1 cellular context compared by ENCODE assay signal in the genomic region with DNA sequence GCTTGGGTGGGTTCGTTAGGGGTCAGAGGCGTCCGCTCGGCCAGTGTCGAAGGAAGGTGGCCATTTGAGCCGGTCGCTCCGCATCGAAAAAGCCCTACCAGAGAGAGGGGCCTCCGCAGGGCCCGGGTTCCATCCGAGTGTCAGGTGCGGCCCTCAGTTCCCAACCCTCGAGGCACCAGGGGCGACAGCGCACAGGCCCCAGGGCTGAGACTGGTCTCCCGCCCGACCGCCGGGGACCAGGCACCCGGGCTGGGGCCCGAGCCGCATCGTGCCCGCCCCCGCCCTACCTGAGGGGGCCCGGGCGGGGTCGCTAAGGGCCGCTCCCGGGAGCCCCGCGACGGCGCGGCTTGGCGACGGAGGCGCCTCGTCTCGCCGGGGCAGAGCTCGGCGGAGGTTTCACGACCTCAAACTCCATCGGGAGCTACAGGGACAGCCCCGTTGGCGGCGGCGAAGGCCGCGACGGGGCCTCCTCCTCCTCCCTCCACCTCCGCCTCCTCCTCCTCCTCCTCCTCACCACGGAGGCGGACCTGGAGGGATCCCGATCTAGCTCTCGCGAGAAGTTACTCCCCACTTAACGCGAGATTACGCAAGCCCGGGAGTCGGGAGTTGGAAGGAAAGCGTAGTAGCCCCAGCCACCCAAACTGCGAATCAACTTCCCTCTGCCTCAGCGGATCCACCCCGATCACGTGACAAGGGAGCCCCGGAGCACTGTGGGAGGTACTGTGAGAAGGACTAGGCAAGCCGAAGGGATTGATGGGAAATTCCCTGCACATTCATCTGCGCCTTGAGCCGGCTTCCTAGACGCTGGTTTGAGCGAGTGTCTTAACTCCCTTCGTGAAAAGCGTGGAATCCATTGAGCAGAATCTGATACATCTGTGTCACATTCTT.
TF ChIP-seq lines count a peak whose summit lies in the region.

A gene with protein sequence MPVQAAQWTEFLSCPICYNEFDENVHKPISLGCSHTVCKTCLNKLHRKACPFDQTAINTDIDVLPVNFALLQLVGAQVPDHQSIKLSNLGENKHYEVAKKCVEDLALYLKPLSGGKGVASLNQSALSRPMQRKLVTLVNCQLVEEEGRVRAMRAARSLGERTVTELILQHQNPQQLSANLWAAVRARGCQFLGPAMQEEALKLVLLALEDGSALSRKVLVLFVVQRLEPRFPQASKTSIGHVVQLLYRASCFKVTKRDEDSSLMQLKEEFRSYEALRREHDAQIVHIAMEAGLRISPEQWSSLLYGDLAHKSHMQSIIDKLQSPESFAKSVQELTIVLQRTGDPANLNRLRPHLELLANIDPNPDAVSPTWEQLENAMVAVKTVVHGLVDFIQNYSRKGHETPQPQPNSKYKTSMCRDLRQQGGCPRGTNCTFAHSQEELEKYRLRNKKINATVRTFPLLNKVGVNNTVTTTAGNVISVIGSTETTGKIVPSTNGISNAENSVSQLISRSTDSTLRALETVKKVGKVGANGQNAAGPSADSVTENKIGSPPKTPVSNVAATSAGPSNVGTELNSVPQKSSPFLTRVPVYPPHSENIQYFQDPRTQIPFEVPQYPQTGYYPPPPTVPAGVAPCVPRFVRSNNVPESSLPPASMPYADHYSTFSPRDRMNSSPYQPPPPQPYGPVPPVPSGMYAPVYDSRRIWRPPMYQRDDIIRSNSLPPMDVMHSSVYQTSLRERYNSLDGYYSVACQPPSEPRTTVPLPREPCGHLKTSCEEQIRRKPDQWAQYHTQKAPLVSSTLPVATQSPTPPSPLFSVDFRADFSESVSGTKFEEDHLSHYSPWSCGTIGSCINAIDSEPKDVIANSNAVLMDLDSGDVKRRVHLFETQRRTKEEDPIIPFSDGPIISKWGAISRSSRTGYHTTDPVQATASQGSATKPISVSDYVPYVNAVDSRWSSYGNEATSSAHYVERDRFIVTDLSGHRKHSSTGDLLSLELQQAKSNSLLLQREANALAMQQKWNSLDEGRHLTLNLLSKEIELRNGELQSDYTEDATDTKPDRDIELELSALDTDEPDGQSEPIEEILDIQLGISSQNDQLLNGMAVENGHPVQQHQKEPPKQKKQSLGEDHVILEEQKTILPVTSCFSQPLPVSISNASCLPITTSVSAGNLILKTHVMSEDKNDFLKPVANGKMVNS (minus strand): TSS at position 537 of the 888 bp plus-strand sequence. CDS start 7,850 bp downstream, outside the sequence.

TF ChIP-seq in HepG2, 621 proteins besides CTCF, POLR2A, EP300 and RAD21 (continued from another document and continues in another):
- TF ChIP-seq NR2C2 (CRISPR knock-in tag; IDR thresholded peaks at IDR 0.05; ENCODE audit: borderline replicate concordance), result peak; percentile 82; the same call in 1 of the 2 replicates
- no peak for TF ChIP-seq MAFK (conservative IDR thresholded peaks at IDR 0.05 in 1 of 2, IDR thresholded peaks at IDR 0.05 in 1 of 2; ENCODE audit: low read length in 2 of 2)
- no peak for TF ChIP-seq SNAPC2 (CRISPR knock-in tag; IDR thresholded peaks at IDR 0.05)
- TF ChIP-seq, protein P1, sequence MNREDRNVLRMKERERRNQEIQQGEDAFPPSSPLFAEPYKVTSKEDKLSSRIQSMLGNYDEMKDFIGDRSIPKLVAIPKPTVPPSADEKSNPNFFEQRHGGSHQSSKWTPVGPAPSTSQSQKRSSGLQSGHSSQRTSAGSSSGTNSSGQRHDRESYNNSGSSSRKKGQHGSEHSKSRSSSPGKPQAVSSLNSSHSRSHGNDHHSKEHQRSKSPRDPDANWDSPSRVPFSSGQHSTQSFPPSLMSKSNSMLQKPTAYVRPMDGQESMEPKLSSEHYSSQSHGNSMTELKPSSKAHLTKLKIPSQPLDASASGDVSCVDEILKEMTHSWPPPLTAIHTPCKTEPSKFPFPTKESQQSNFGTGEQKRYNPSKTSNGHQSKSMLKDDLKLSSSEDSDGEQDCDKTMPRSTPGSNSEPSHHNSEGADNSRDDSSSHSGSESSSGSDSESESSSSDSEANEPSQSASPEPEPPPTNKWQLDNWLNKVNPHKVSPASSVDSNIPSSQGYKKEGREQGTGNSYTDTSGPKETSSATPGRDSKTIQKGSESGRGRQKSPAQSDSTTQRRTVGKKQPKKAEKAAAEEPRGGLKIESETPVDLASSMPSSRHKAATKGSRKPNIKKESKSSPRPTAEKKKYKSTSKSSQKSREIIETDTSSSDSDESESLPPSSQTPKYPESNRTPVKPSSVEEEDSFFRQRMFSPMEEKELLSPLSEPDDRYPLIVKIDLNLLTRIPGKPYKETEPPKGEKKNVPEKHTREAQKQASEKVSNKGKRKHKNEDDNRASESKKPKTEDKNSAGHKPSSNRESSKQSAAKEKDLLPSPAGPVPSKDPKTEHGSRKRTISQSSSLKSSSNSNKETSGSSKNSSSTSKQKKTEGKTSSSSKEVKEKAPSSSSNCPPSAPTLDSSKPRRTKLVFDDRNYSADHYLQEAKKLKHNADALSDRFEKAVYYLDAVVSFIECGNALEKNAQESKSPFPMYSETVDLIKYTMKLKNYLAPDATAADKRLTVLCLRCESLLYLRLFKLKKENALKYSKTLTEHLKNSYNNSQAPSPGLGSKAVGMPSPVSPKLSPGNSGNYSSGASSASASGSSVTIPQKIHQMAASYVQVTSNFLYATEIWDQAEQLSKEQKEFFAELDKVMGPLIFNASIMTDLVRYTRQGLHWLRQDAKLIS (CRISPR knock-in tag; IDR thresholded peaks at IDR 0.05), result no peak
- TF ChIP-seq NR2F6 (IDR thresholded peaks at IDR 0.05), result no peak
- TF ChIP-seq NR2F6 (CRISPR knock-in tag; IDR thresholded peaks at IDR 0.05), result no peak; the same call in 1 of the 2 replicates
- TF ChIP-seq ZSCAN21 (CRISPR knock-in tag; IDR thresholded peaks at IDR 0.05; ENCODE audit: borderline replicate concordance), result peak; percentile 59; the same call in 1 of the 2 replicates
- TF ChIP-seq MNT (IDR thresholded peaks at IDR 0.05), result 0 out of 2 replicates have a peak, but pooled peaks have one; percentile 14
- TF ChIP-seq, protein P2, sequence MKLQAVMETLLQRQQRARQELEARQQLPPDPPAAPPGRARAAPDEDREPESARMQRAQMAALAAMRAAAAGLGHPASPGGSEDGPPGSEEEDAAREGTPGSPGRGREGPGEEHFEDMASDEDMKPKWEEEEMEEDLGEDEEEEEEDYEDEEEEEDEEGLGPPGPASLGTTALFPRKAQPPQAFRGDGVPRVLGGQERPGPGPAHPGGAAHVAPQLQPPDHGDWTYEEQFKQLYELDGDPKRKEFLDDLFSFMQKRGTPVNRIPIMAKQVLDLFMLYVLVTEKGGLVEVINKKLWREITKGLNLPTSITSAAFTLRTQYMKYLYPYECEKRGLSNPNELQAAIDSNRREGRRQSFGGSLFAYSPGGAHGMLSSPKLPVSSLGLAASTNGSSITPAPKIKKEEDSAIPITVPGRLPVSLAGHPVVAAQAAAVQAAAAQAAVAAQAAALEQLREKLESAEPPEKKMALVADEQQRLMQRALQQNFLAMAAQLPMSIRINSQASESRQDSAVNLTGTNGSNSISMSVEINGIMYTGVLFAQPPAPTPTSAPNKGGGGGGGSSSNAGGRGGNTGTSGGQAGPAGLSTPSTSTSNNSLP (IDR thresholded peaks at IDR 0.05; ENCODE audit: low read depth, low read length), result no peak
- no peak for TF ChIP-seq ZSCAN31 (CRISPR knock-in tag; IDR thresholded peaks at IDR 0.05; ENCODE audit: low read depth)
- no peak for TF ChIP-seq NR2F2 (IDR thresholded peaks at IDR 0.05; ENCODE audit: borderline replicate concordance, low read depth)
- peak; percentile 85 for TF ChIP-seq KMT2B (CRISPR knock-in tag; IDR thresholded peaks at IDR 0.05)
- no peak for TF ChIP-seq HNF4A (CRISPR knock-in tag; IDR thresholded peaks at IDR 0.05)
- no peak for TF ChIP-seq ZEB1 (IDR thresholded peaks at IDR 0.05; ENCODE audit: insufficient replicate concordance, low read depth)
- no peak for TF ChIP-seq KLF13 (CRISPR knock-in tag; IDR thresholded peaks at IDR 0.05)
- no peak for TF ChIP-seq AHDC1 (CRISPR knock-in tag; IDR thresholded peaks at IDR 0.05; ENCODE audit: borderline replicate concordance)
- no peak for TF ChIP-seq KLF9 (CRISPR knock-in tag; IDR thresholded peaks at IDR 0.05; ENCODE audit: low read depth)
- TF ChIP-seq MYPOP (CRISPR knock-in tag; IDR thresholded peaks at IDR 0.05), result peak; percentile 45; the same call in 1 of the 2 replicates
- peak; percentile 42; the same call in 1 of the 2 replicates for TF ChIP-seq GABPA (IDR thresholded peaks at IDR 0.05; ENCODE audit: low read depth, low read length)
- TF ChIP-seq GABPA (CRISPR knock-in tag; IDR thresholded peaks at IDR 0.05; ENCODE audit: low read depth), result peak; percentile 87
- TF ChIP-seq, protein P3, sequence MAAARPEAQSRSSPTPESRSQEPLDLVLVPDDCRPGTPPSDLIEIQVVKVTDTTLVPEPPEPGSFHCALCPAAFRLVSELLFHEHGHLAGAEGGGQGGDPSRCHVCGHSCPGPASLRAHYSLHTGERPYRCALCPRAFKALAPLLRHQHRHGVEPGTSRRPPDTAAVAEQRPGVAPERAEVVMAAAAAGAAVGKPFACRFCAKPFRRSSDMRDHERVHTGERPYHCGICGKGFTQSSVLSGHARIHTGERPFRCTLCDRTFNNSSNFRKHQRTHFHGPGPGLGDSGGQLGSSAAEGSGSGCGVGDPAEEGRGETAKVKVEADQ (CRISPR knock-in tag; IDR thresholded peaks at IDR 0.05; ENCODE audit: borderline replicate concordance), result 0 out of 2 replicates have a peak, but pooled peaks have one; percentile 30
- TF ChIP-seq, protein P4, sequence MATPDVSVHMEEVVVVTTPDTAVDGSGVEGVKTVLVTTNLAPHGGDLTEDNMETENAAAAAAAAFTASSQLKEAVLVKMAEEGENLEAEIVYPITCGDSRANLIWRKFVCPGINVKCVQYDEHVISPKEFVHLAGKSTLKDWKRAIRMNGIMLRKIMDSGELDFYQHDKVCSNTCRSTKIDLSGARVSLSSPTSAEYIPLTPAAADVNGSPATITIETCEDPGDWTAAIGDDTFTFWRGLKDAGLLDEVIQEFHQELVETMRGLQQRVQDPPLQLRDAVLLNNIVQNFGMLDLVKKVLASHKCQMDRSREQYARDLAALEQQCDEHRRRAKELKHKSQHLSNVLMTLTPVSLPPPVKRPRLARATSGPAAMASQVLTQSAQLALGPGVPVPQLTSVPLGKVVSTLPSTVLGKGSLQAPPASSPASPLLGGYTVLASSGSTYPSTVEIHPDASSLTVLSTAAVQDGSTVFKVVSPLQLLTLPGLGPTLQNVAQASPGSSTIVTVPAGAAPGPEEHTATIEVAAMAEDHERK (CRISPR knock-in tag; IDR thresholded peaks at IDR 0.05; ENCODE audit: low read depth), result no peak
- TF ChIP-seq ZNF775 (CRISPR knock-in tag; IDR thresholded peaks at IDR 0.05; ENCODE audit: borderline replicate concordance), result 0 out of 2 replicates have a peak, but pooled peaks have one; percentile 27
- TF ChIP-seq NFKB2 (CRISPR knock-in tag; IDR thresholded peaks at IDR 0.05; ENCODE audit: borderline replicate concordance), result peak; percentile 75; the same call in 1 of the 2 replicates
- peak; percentile 78 for TF ChIP-seq GABPB1 (CRISPR knock-in tag; IDR thresholded peaks at IDR 0.05)
- peak; percentile 97 for TF ChIP-seq CEBPB (IDR thresholded peaks at IDR 0.05; ENCODE audit: borderline replicate concordance, low read depth, low read length)
